3 cellular contexts compared by ENCODE assay signal in genomic region chr3:24781454-24781853, GRCh38.
"Had no signal": no experiment of that assay in that cellular context is flagged by ENCODE, and none has a peak within 500 bp of the region (broad histone marks: within the 10 kb centered on the region; RNA-seq: fewer than 3 reads in every experiment).

No MANE protein-coding gene starts in this region.

- DNase-seq: GDM1, GF-D8 had no signal

- ATAC-seq: GM12878 had no signal

- H3K4me3 ChIP-seq: GM12878 had no signal
